ENCODE assay signal across 21 cellular contexts in the genomic region with DNA sequence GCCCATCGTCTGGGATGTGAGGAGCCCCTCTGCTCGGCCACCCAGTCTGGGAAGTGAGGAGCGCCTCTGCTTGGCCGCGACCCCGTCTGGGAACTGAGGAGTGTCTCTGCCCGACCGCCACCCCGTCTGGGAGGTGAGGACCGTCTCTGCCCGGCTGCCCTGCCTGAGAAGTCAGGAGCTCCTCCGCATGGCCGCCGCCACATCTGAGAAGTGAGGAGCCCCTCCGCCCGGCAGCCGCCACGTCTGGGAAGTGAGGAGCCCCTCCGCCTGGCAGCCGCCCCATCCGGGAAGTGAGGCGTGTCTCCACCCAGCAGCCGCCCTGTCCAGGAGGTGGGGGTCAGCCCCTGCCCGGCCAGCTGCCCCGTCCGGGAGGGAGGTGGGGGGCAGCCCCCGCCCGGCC. TPM values are rescaled to one million over a fixed set of nuclear protein-coding genes. Genes with fewer than 3 reads are reported as not detected.
"Had no signal": no experiment of that assay in that cellular context is flagged by ENCODE, and none has a peak within 500 bp of the region (broad histone marks: within the 10 kb centered on the region; RNA-seq: fewer than 3 reads in every experiment).

No MANE protein-coding gene starts in this region.

- DNase-seq: Karpas-422, KG1, MG63, NCI-H1092 treated with DMSO at 0.1 percent for 48 hours, NCI-H1436, NCI-H187, NCI-H2029, NCI-H2081 treated with DMSO at 0.1 percent for 48 hours, NCI-H2171, NCI-H226, NCI-H446, NCI-H510A, NCI-H524 treated with DMSO at 0.1 percent for 48 hours, NCI-H69, NCI-H774, Right ventricle myocardium superior, RPMI8226, SIG-M5 had no signal

- H3K27me3 ChIP-seq: MG63, SJSA1 had no signal

- H3K27ac ChIP-seq: SJSA1, SK-N-MC had no signal

- H3K4me3 ChIP-seq: MG63, SJSA1, SK-N-MC had no signal

- H3K4me1 ChIP-seq: SJSA1 had no signal

- H3K36me3 ChIP-seq: MG63, SJSA1 had no signal

RNA-seq across cellular contexts. Expression of a gene that starts 5.8 kb away (rescaled TPM):
- total RNA-seq: HT-29, Right ventricle myocardium superior, SJSA1 had no signal

RNA-seq across cellular contexts. Expression of a gene that starts 23.9 kb away (rescaled TPM):
- total RNA-seq: HT-29, Right ventricle myocardium superior, SJSA1 had no signal

RNA-seq across cellular contexts. Expression of a gene that starts 46.0 kb away (rescaled TPM):
- total RNA-seq: HT-29, Right ventricle myocardium superior, SJSA1 had no signal
